24 cellular contexts compared by ENCODE assay signal in genomic region chr17:1076299-1076981, GRCh38.
A peak's percentile ranks its signal among the peaks of the same experiment; 100 is the strongest.
DNase-seq lines count a peak whose midpoint lies in the region; ATAC-seq, FAIRE-seq and TF ChIP-seq lines count a peak whose summit lies in the region.
"Had no signal": no experiment of that assay in that cellular context is flagged by ENCODE, and none has a peak within 500 bp of the region (broad histone marks: within the 10 kb centered on the region; RNA-seq: fewer than 3 reads in every experiment).

No MANE protein-coding gene starts in this region.

- H3K27ac ChIP-seq in BLaER1: no peak overlapping the region
- no peak overlapping the region for H3K27ac ChIP-seq in K562 (ENCODE audit: extremely low read depth, low read depth, low read length)
- no peak overlapping the region for H3K27ac ChIP-seq in lower lobe of right lung
- H3K27ac ChIP-seq: GM23248, tibial artery had no signal

- H3K4me3 ChIP-seq in BLaER1 (no peak overlapping the region), K562 (no peak overlapping the region), lower lobe of right lung (no peak overlapping the region)
- H3K4me3 ChIP-seq: GM23248, tibial artery had no signal

- CTCF ChIA-PET in K562 (lab: Yijun Ruan, JAX; ENCODE audit: low intra/inter-chr PET ratio): no interaction called here

- 3% methylated on average over 5 of the region's 15 CpGs for WGBS in K562 (ENCODE audit: insufficient coverage, low coverage, missing lambda C conversion rate)

- H3K79me2 ChIP-seq in K562 (ENCODE audit: control insufficient read depth, insufficient read depth, low read length): no peaks in the 10 kb centered on the region

- H3K4me1 ChIP-seq in BLaER1 (peaks cover 17% of the 10 kb centered on the region), K562 (replicated peaks in 1 of 2; ENCODE audit: control insufficient read depth in 2 of 2, insufficient read depth in 2 of 2, low read length in 2 of 2) (peaks cover 0 to 9% of the 10 kb centered on the region in 2 experiments; a peak in 2 of 5 replicates), lower lobe of right lung (peaks cover 18% of the 10 kb centered on the region)

- H3K9me3 ChIP-seq in BLaER1 (no peaks in the 10 kb centered on the region), K562 (replicated peaks; ENCODE audit: control insufficient read depth, insufficient read depth, low read depth, low read length) (no peaks in the 10 kb centered on the region), lower lobe of right lung (no peaks in the 10 kb centered on the region)
- H3K9me3 ChIP-seq: tibial artery had no signal

- POLR2A ChIA-PET in K562 (lab: Yijun Ruan, JAX): no interaction called here

- no peak for TF ChIP-seq RAD21 in K562 (CRISPR knock-in tag; conservative IDR thresholded peaks at IDR 0.05 in 1 of 2, IDR thresholded peaks at IDR 0.05 in 1 of 2)

- no peak for TF ChIP-seq CTCF in K562 (IDR thresholded peaks at IDR 0.05 in 2 of 3, conservative IDR thresholded peaks at IDR 0.05 in 1 of 3; ENCODE audit: insufficient read depth in 2 of 3, low read depth in 1 of 3, low read length in 3 of 3)
- no peak for TF ChIP-seq CTCF in lower lobe of right lung (IDR thresholded peaks at IDR 0.05)

- H3K27me3 ChIP-seq in BLaER1 (no peaks in the 10 kb centered on the region), K562 (ENCODE audit: control insufficient read depth in 2 of 2, insufficient read depth in 2 of 2, low read length in 2 of 2) (peaks cover 9 to 64% of the 10 kb centered on the region in 2 experiments; a peak in 4 of 5 replicates), lower lobe of right lung (ENCODE audit: low read depth) (no peaks in the 10 kb centered on the region)
- H3K27me3 ChIP-seq: tibial artery had no signal

- in situ Hi-C loops in K562 (cut with MboI): no loop called here

- H3K9ac ChIP-seq in BLaER1: no peak overlapping the region
- H3K9ac ChIP-seq in K562 (ENCODE audit: insufficient read depth in 1 of 2, low read depth in 2 of 2, low read length in 2 of 2): no peak overlapping the region
- H3K9ac ChIP-seq: GM23248 had no signal

- peaks cover 36% of the 10 kb centered on the region; the same call in 1 of the 2 replicates for H4K20me1 ChIP-seq in BLaER1
- H4K20me1 ChIP-seq in K562 (replicated peaks; ENCODE audit: control insufficient read depth, insufficient read depth, low read length): no peaks in the 10 kb centered on the region; the same call in 1 of the 2 replicates

- H3K36me3 ChIP-seq in BLaER1 (peaks cover 30% of the 10 kb centered on the region), K562 (ENCODE audit: control insufficient read depth, insufficient read depth, low read length) (no peaks in the 10 kb centered on the region), lower lobe of right lung (peaks cover 81% of the 10 kb centered on the region)

- BruUV-seq in K562 (replicated peaks; lab: Mats Ljungman, UMichigan): no TSS peak

- no peak for TF ChIP-seq POLR2A in K562 (conservative IDR thresholded peaks at IDR 0.05)

- peak overlapping the region; percentile 63 for H3K4me2 ChIP-seq in BLaER1
- no peak overlapping the region for H3K4me2 ChIP-seq in K562 (ENCODE audit: insufficient read depth, low read length)

- no peak for FAIRE-seq in K562 (lab: Jason Lieb, UNC)
- FAIRE-seq: GM12892, keratinocyte had no signal

- H3K9me1 ChIP-seq in K562 (ENCODE audit: control insufficient read depth, insufficient read depth, low read length): no peaks in the 10 kb centered on the region

- no peak for TF ChIP-seq EP300 in K562 (IDR thresholded peaks at IDR 0.05; ENCODE audit: low read length)

- intact Hi-C loops in K562 (cut with micrococcal nuclease): no loop called here
- intact Hi-C loops in lower lobe of right lung (cut with DNase I): no loop called here

- no peak overlapping the region for H2AFZ ChIP-seq in K562 (ENCODE audit: low read depth, low read length)
- H2AFZ ChIP-seq: GM23248 had no signal

- peak; percentile 46 for DNase-seq in Daoy (ENCODE audit: low read depth)
- DNase-seq in K562 (ENCODE audit: extremely low read depth in 1 of 4, low spot score in 3 of 4): no peak
- peak; percentile 34 for DNase-seq in lower lobe of right lung
- DNase-seq in SW 1271 (lab: John Stamatoyannopoulos, UW): no peak
- DNase-seq in NCI-H748 treated with DMSO at 0.1 percent for 48 hours (lab: John Stamatoyannopoulos, UW): no peak
- no peak for DNase-seq in OCI-M2 (lab: John Stamatoyannopoulos, UW; ENCODE audit: unreplicated experiment)
- DNase-seq: activated CD4-positive, alpha-beta T cell treated with anti-CD3 and anti-CD28 coated beads, Interleukin-2, amount 10 ng/mL, durations not matched to agents 7 days and 5 days; activated naive CD4-positive, alpha-beta T cell; activated T-cell treated with anti-CD3 and anti-CD28 coated beads, Interleukin-2, amount 50 U/mL, for 72 hours; CD4-positive, alpha-beta memory T cell; effector CD8-positive, alpha-beta T cell; glutamatergic neuron; GM23248; HFFc6; mammary epithelial cell; NCI-H1092 treated with DMSO at 0.1 percent for 48 hours; NCI-H187; NCI-H774; SHP77; tibial artery had no signal

- ATAC-seq in K562 (no peak), lower lobe of right lung (no peak), HG03565 (IDR thresholded peaks at IDR 0.05; ENCODE audit: unreplicated experiment) (no peak)
- ATAC-seq: activated T-cell treated with anti-CD3 and anti-CD28 coated beads, Interleukin-2, amount 50 U/mL, for 72 hours had no signal

TF ChIP-seq in K562, 482 proteins besides CTCF, POLR2A, EP300 and RAD21:
- TF ChIP-seq RB1 (IDR thresholded peaks at IDR 0.05; ENCODE audit: low read depth): no peak
- no peak for TF ChIP-seq PHF21A (IDR thresholded peaks at IDR 0.05; ENCODE audit: borderline replicate concordance, low read depth)
- TF ChIP-seq ZNF316 (IDR thresholded peaks at IDR 0.05): peak; percentile 56
- no peak for TF ChIP-seq TRIM24 (IDR thresholded peaks at IDR 0.05)
- TF ChIP-seq TFE3 (CRISPR knock-in tag; IDR thresholded peaks at IDR 0.05): no peak
- TF ChIP-seq HES1 (IDR thresholded peaks at IDR 0.05; ENCODE audit: low read depth): no peak
- 0 out of 2 replicates have a peak, but pooled peaks have one; percentile 17 for TF ChIP-seq MAFK (IDR thresholded peaks at IDR 0.05; ENCODE audit: low read length)
- no peak for TF ChIP-seq ETS2 (tag; IDR thresholded peaks at IDR 0.05; ENCODE audit: borderline replicate concordance, poor library complexity, severe bottlenecking)
- no peak for TF ChIP-seq ZNF75A (CRISPR knock-in tag; IDR thresholded peaks at IDR 0.05)
- no peak for TF ChIP-seq ID3 (CRISPR knock-in tag; IDR thresholded peaks at IDR 0.05)
- TF ChIP-seq ID3 (tag; IDR thresholded peaks at IDR 0.05): no peak
- TF ChIP-seq ZBTB33 (CRISPR knock-in tag; IDR thresholded peaks at IDR 0.05): no peak
- TF ChIP-seq C11orf30 (IDR thresholded peaks at IDR 0.05; ENCODE audit: low read depth): peak; percentile 42; the same call in 1 of the 2 replicates
TF ChIP-seq in K562: peak in this region for 3.

Comparison
In these comparisons a context has a peak if more than half of its experiments do, and no peak if none do; other contexts are left out.
1. DNase-seq: peak in Daoy (single experiment) and lower lobe of right lung (single experiment); none in K562 (0 of 4), SW 1271 (0 of 2), NCI-H748 treated with DMSO at 0.1 percent for 48 hours (single experiment) and OCI-M2 (single experiment).